ENCODE assay signal across 10 cellular contexts in the genomic region with DNA sequence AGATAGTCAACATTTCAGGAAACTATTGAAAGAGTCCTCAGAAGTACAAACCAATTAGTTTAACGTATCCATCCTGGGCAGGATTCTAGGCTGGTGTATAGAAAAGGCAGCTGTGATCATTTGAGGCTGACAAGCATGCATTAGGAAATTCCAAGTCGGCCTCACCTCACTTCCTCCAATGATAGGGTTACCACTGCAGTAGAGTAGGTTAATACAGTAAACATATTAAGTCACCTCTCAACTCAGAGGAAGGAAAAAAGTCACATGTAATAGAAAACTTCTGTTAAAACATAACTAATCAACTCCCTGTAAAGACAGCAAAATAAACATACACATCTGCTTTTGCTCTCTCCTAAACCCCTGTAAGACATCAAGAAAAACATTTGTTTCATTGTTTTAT. TPM values are rescaled to one million over a fixed set of nuclear protein-coding genes. Genes with fewer than 3 reads are reported as not detected.
DNase-seq lines count a peak whose midpoint lies in the region; ATAC-seq and TF ChIP-seq lines count a peak whose summit lies in the region.
"Had no signal": no experiment of that assay in that cellular context is flagged by ENCODE, and none has a peak within 500 bp of the region (broad histone marks: within the 10 kb centered on the region; RNA-seq: fewer than 3 reads in every experiment).

No MANE protein-coding gene starts in this region.

- peaks cover 47% of the 10 kb centered on the region for H3K4me1 ChIP-seq in cardiac muscle cell (ENCODE audit: low read depth)
- peaks cover 0 to 41% (median 34%) of the 10 kb centered on the region in 5 donors for H3K4me1 ChIP-seq in subcutaneous abdominal adipose tissue (ENCODE audit: control insufficient read depth in 5 of 5, insufficient read depth in 5 of 5, low read length in 5 of 5)

- intact Hi-C loops in cardiac septum (cut with DNase I), result no loop called here
- intact Hi-C loops in activated CD8-positive, alpha-beta T cell treated with anti-CD3 and anti-CD28 coated beads for 36 hours (cut with micrococcal nuclease), result no loop called here

- POLR2A ChIA-PET in activated CD8-positive, alpha-beta T cell treated with anti-CD3 and anti-CD28 coated beads for 36 hours (lab: Charles Lee), result no interaction called here

- H3K27me3 Mint-ChIP-seq in activated CD8-positive, alpha-beta T cell treated with anti-CD3 and anti-CD28 coated beads for 36 hours, result no peaks in the 10 kb centered on the region

- H3K9me3 ChIP-seq in cardiac muscle cell (ENCODE audit: low read depth), result no peaks in the 10 kb centered on the region
- no peaks in the 10 kb centered on the region for H3K9me3 ChIP-seq in subcutaneous abdominal adipose tissue (ENCODE audit: control insufficient read depth in 5 of 5, low read length in 5 of 5)

- peak; percentile 59 for ATAC-seq in activated CD8-positive, alpha-beta T cell treated with anti-CD3 and anti-CD28 coated beads for 36 hours
- ATAC-seq in HG03521 (IDR thresholded peaks at IDR 0.05; ENCODE audit: unreplicated experiment) (no peak), HG02852 (IDR thresholded peaks at IDR 0.05; ENCODE audit: unreplicated experiment) (no peak)

- CTCF ChIA-PET in activated CD8-positive, alpha-beta T cell treated with anti-CD3 and anti-CD28 coated beads for 36 hours (lab: Charles Lee), result interaction anchor here (2.2 kb wide), 1 partner anchor 8 kb away, joined by 11 read pairs; no protein-coding TSS in a partner anchor

- no peaks in the 10 kb centered on the region for H3K9me3 Mint-ChIP-seq in activated CD8-positive, alpha-beta T cell treated with anti-CD3 and anti-CD28 coated beads for 36 hours

- H3K27ac ChIP-seq in cardiac muscle cell (peak overlapping the region; percentile 66), subcutaneous abdominal adipose tissue (ENCODE audit: low read depth, low read length) (peak overlapping the region; percentile 1)

- H3K36me3 Mint-ChIP-seq in activated CD8-positive, alpha-beta T cell treated with anti-CD3 and anti-CD28 coated beads for 36 hours (ENCODE audit: low read depth), result peaks cover 7% of the 10 kb centered on the region

- H3K36me3 ChIP-seq in cardiac muscle cell (no peaks in the 10 kb centered on the region), subcutaneous abdominal adipose tissue (ENCODE audit: control insufficient read depth in 5 of 5, insufficient read depth in 5 of 5, low read length in 5 of 5) (peaks cover 0 to 3% (median 0%) of the 10 kb centered on the region in 5 donors)

- H3K4me3 Mint-ChIP-seq in activated CD8-positive, alpha-beta T cell treated with anti-CD3 and anti-CD28 coated beads for 36 hours, result no peak overlapping the region

- H3K27ac Mint-ChIP-seq in activated CD8-positive, alpha-beta T cell treated with anti-CD3 and anti-CD28 coated beads for 36 hours, result peak overlapping the region; percentile 21

- peaks cover 63% of the 10 kb centered on the region for H3K4me1 Mint-ChIP-seq in activated CD8-positive, alpha-beta T cell treated with anti-CD3 and anti-CD28 coated beads for 36 hours (ENCODE audit: low read depth)

- H3K4me3 ChIP-seq in cardiac muscle cell (no peak overlapping the region), subcutaneous abdominal adipose tissue (ENCODE audit: low read depth in 1 of 5, low read length in 5 of 5) (no peak overlapping the region)

- peak in 1 of 2 donors; percentile 35 for DNase-seq in cardiac muscle cell (ENCODE audit: low read depth in 1 of 2, low spot score in 1 of 2)
- DNase-seq in cardiac septum (ENCODE audit: low spot score), result no peak
- no peak for DNase-seq in activated CD8-positive, alpha-beta T cell treated with anti-CD3 and anti-CD28 coated beads for 36 hours
- DNase-seq in left kidney (ENCODE audit: low read depth, low spot score), result peak; percentile 74
- no peak for DNase-seq in SHP77 (lab: John Stamatoyannopoulos, UW)
- DNase-seq: activated naive CD4-positive, alpha-beta T cell; SW 1271 had no signal

- no peaks in the 10 kb centered on the region for H3K27me3 ChIP-seq in cardiac muscle cell
- no peaks in the 10 kb centered on the region for H3K27me3 ChIP-seq in subcutaneous abdominal adipose tissue (ENCODE audit: control insufficient read depth in 5 of 5, insufficient read depth in 4 of 5, low read length in 5 of 5)

- TF ChIP-seq CTCF in cardiac muscle cell (IDR thresholded peaks at IDR 0.05; ENCODE audit: low read depth, low read length), result no peak
- no peak for TF ChIP-seq CTCF in activated CD8-positive, alpha-beta T cell treated with anti-CD3 and anti-CD28 coated beads for 36 hours (IDR thresholded peaks at IDR 0.05)

- H3K9ac ChIP-seq in subcutaneous abdominal adipose tissue (ENCODE audit: low read length in 5 of 5), result no peak overlapping the region

RNA-seq across cellular contexts. Expression of a gene that starts 33.5 kb away (rescaled TPM):
- 49.5 and 94.3 TPM in 2 replicates for total RNA-seq in cardiac muscle cell
- 31.3 and 39.2 TPM in 2 replicates for polyA plus RNA-seq in cardiac muscle cell
- 74.5 TPM for total RNA-seq in cardiac septum
- total RNA-seq in activated CD8-positive, alpha-beta T cell treated with anti-CD3 and anti-CD28 coated beads for 36 hours, result 10 to 100 TPM; 39.5 to 41.8 TPM
